ENCODE assay signal across 8 cellular contexts in genomic region chr6:31971993-31972708, GRCh38. TPM values are rescaled to one million over a fixed set of nuclear protein-coding genes. Genes with fewer than 3 reads are reported as not detected.
DNase-seq lines count a peak whose midpoint lies in the region; ATAC-seq and TF ChIP-seq lines count a peak whose summit lies in the region.

Gene DXO, minus strand, starts transcription at chr6:31972138. Its CDS starts 463 bp downstream, at chr6:31971675.

- H3K27ac ChIP-seq in osteoblast (ENCODE audit: low read depth, low read length) (peak within 1 kb of the TSS; percentile 99), thoracic aorta (peak within 1 kb of the TSS; percentile 91 to 95)

- no peaks in the 10 kb centered on the region for H3K27me3 ChIP-seq in osteoblast (ENCODE audit: insufficient read depth, low read length)
- no peaks in the 10 kb centered on the region for H3K27me3 ChIP-seq in thoracic aorta (replicated peaks; ENCODE audit: insufficient read depth)

- peak within 1 kb of the TSS; percentile 83 for H3K4me3 ChIP-seq in GM08714 (ENCODE audit: low read length)
- H3K4me3 ChIP-seq in osteoblast (ENCODE audit: insufficient read depth, low read length): peak within 1 kb of the TSS; percentile 91
- peak within 1 kb of the TSS; percentile 79 for H3K4me3 ChIP-seq in thoracic aorta

- peak; percentile 87 for ATAC-seq in HG02610 (IDR thresholded peaks at IDR 0.05; ENCODE audit: unreplicated experiment)
- peak; percentile 93 for ATAC-seq in thoracic aorta (ENCODE audit: insufficient number of reproducible peaks, low FRiP score, low read depth)

- H3K36me3 Mint-ChIP-seq in activated naive CD8-positive, alpha-beta T cell: peaks cover 7% of the 10 kb centered on the region

- H3K4me1 ChIP-seq in osteoblast (ENCODE audit: insufficient read depth, low read length): peaks cover 32% of the 10 kb centered on the region
- peaks cover 19 to 38% of the 10 kb centered on the region in 2 donors for H3K4me1 ChIP-seq in thoracic aorta (ENCODE audit: control insufficient read depth in 1 of 2, low read depth in 2 of 2)

- peaks cover 40% of the 10 kb centered on the region for H3K4me1 Mint-ChIP-seq in activated naive CD8-positive, alpha-beta T cell (ENCODE audit: low read depth)

- TF ChIP-seq CTCF in osteoblast (IDR thresholded peaks at IDR 0.05; ENCODE audit: extremely low read depth, low read depth, low read length) (no peak), thoracic aorta (IDR thresholded peaks at IDR 0.05) (no peak)

- H3K27ac Mint-ChIP-seq in activated naive CD8-positive, alpha-beta T cell: peak within 1 kb of the TSS; percentile 99

- H3K36me3 ChIP-seq in osteoblast (ENCODE audit: insufficient read depth, low read length): peaks cover 30% of the 10 kb centered on the region
- peaks cover 23% of the 10 kb centered on the region for H3K36me3 ChIP-seq in thoracic aorta

- DNase-seq in NCI-H1092 treated with DMSO at 0.1 percent for 48 hours (lab: John Stamatoyannopoulos, UW): peak; percentile 93
- DNase-seq in SKM-1 (lab: John Stamatoyannopoulos, UW; ENCODE audit: unreplicated experiment): peak; percentile 98
- DNase-seq in glomerular visceral epithelial cell (ENCODE audit: extremely low spot score): peak; percentile 97
- DNase-seq in osteoblast (ENCODE audit: insufficient read length, low spot score, missing footprints): peak; percentile 100
- peak; percentile 94 for DNase-seq in thoracic aorta (ENCODE audit: low spot score)

- H3K9me3 ChIP-seq in osteoblast (ENCODE audit: low read depth, low read length) (no peaks in the 10 kb centered on the region), thoracic aorta (no peaks in the 10 kb centered on the region)

- no peaks in the 10 kb centered on the region for H3K9me3 Mint-ChIP-seq in activated naive CD8-positive, alpha-beta T cell (ENCODE audit: low read depth)

- peak within 1 kb of the TSS; percentile 93 for H3K4me2 ChIP-seq in osteoblast (ENCODE audit: insufficient read depth, low read length)

- H4K20me1 ChIP-seq in osteoblast (ENCODE audit: insufficient read depth, low read length): peaks cover 4% of the 10 kb centered on the region

- H2AFZ ChIP-seq in osteoblast (ENCODE audit: low read length): peak within 1 kb of the TSS; percentile 88

- H3K27me3 Mint-ChIP-seq in activated naive CD8-positive, alpha-beta T cell: no peaks in the 10 kb centered on the region

- H3K4me3 Mint-ChIP-seq in activated naive CD8-positive, alpha-beta T cell: peak within 1 kb of the TSS; percentile 97

- peaks cover 59% of the 10 kb centered on the region for H3K79me2 ChIP-seq in osteoblast (ENCODE audit: insufficient read depth, low read length)

RNA-seq across cellular contexts. Expression of gene DXO, which starts in this region (rescaled TPM):
- 16.8 and 18.1 TPM in 2 replicates for total RNA-seq in osteoblast
- total RNA-seq in thoracic aorta: 10 to 100 TPM; 14.1 to 45.4 TPM

Comparison
In these comparisons a context has a peak if more than half of its experiments do, and no peak if none do; other contexts are left out.
1. Peak in every context shown above with its lines: DNase-seq, ATAC-seq, H3K4me3 ChIP-seq and H3K27ac ChIP-seq.